1 cellular context compared by ENCODE assay signal in genomic region chr3:48187579-48188265, GRCh38.
TF ChIP-seq lines count a peak whose summit lies in the region.

No MANE protein-coding gene starts in this region.

TF ChIP-seq in GM12878, 131 proteins besides CTCF, POLR2A, EP300 and RAD21 (continued from another document):
- TF ChIP-seq, protein P1, sequence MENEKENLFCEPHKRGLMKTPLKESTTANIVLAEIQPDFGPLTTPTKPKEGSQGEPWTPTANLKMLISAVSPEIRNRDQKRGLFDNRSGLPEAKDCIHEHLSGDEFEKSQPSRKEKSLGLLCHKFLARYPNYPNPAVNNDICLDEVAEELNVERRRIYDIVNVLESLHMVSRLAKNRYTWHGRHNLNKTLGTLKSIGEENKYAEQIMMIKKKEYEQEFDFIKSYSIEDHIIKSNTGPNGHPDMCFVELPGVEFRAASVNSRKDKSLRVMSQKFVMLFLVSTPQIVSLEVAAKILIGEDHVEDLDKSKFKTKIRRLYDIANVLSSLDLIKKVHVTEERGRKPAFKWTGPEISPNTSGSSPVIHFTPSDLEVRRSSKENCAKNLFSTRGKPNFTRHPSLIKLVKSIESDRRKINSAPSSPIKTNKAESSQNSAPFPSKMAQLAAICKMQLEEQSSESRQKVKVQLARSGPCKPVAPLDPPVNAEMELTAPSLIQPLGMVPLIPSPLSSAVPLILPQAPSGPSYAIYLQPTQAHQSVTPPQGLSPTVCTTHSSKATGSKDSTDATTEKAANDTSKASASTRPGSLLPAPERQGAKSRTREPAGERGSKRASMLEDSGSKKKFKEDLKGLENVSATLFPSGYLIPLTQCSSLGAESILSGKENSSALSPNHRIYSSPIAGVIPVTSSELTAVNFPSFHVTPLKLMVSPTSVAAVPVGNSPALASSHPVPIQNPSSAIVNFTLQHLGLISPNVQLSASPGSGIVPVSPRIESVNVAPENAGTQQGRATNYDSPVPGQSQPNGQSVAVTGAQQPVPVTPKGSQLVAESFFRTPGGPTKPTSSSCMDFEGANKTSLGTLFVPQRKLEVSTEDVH (IDR thresholded peaks at IDR 0.05; ENCODE audit: low read depth, partially characterized antibody): no peak
- peak; percentile 53; the same call in 1 of the 2 replicates for TF ChIP-seq BACH1 (IDR thresholded peaks at IDR 0.05; ENCODE audit: borderline replicate concordance)
- TF ChIP-seq, protein P2, sequence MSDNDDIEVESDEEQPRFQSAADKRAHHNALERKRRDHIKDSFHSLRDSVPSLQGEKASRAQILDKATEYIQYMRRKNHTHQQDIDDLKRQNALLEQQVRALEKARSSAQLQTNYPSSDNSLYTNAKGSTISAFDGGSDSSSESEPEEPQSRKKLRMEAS (IDR thresholded peaks at IDR 0.05; ENCODE audit: low read depth, low read length): no peak
- TF ChIP-seq NR2C1 (IDR thresholded peaks at IDR 0.05): no peak
- no peak for TF ChIP-seq RB1 (IDR thresholded peaks at IDR 0.05; ENCODE audit: borderline replicate concordance)
- no peak for TF ChIP-seq SUZ12 (IDR thresholded peaks at IDR 0.05; ENCODE audit: unreplicated experiment)
- TF ChIP-seq ZNF274 (IDR thresholded peaks at IDR 0.05; ENCODE audit: insufficient read depth, insufficient read length): no peak
- TF ChIP-seq YY1 (IDR thresholded peaks at IDR 0.05; ENCODE audit: low read depth, low read length): peak; percentile 68; the same call in 1 of the 2 replicates
- TF ChIP-seq GATAD2B (conservative IDR thresholded peaks at IDR 0.05; ENCODE audit: low read depth): no peak
- no peak for TF ChIP-seq NKRF (conservative IDR thresholded peaks at IDR 0.05)
- no peak for TF ChIP-seq HDAC6 (IDR thresholded peaks at IDR 0.05; ENCODE audit: unreplicated experiment)
- TF ChIP-seq PKNOX1 (IDR thresholded peaks at IDR 0.05): no peak
- TF ChIP-seq LARP7 (IDR thresholded peaks at IDR 0.05): peak; percentile 84; the same call in 1 of the 2 replicates
- no peak for TF ChIP-seq ZNF384 (IDR thresholded peaks at IDR 0.05; ENCODE audit: borderline replicate concordance, low read depth, low read length)
- peak in 1 of 2 experiments; percentile 53; a peak in 2 of 4 replicates for TF ChIP-seq BHLHE40 (IDR thresholded peaks at IDR 0.05; ENCODE audit: borderline replicate concordance in 1 of 2, low read depth in 2 of 2, low read length in 1 of 2)
- TF ChIP-seq, protein P3, sequence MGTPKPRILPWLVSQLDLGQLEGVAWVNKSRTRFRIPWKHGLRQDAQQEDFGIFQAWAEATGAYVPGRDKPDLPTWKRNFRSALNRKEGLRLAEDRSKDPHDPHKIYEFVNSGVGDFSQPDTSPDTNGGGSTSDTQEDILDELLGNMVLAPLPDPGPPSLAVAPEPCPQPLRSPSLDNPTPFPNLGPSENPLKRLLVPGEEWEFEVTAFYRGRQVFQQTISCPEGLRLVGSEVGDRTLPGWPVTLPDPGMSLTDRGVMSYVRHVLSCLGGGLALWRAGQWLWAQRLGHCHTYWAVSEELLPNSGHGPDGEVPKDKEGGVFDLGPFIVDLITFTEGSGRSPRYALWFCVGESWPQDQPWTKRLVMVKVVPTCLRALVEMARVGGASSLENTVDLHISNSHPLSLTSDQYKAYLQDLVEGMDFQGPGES (IDR thresholded peaks at IDR 0.05): no peak
- 0 out of 2 replicates have a peak, but pooled peaks have one; percentile 62 for TF ChIP-seq SMARCA5 (IDR thresholded peaks at IDR 0.05)
- peak; percentile 42 for TF ChIP-seq IKZF1 (conservative IDR thresholded peaks at IDR 0.05)
- no peak for TF ChIP-seq RAD51 (IDR thresholded peaks at IDR 0.05)
- no peak for TF ChIP-seq TCF3 (IDR thresholded peaks at IDR 0.05; ENCODE audit: borderline replicate concordance, insufficient read depth, low read depth, low read length)
- no peak for TF ChIP-seq CEBPZ (IDR thresholded peaks at IDR 0.05; ENCODE audit: low read depth, low read length)
- TF ChIP-seq POLR2AphosphoS2 (IDR thresholded peaks at IDR 0.05; ENCODE audit: low read depth, low read length): no peak
- no peak for TF ChIP-seq MYC (IDR thresholded peaks at IDR 0.05; ENCODE audit: insufficient read depth, insufficient read length, insufficient replicate concordance, low read length, severe bottlenecking)
- no peak for TF ChIP-seq ZNF622 (IDR thresholded peaks at IDR 0.05)
- TF ChIP-seq DPF2 (IDR thresholded peaks at IDR 0.05): 0 out of 2 replicates have a peak, but pooled peaks have one; percentile 40
- TF ChIP-seq CREM (IDR thresholded peaks at IDR 0.05; ENCODE audit: low read depth): no peak
- TF ChIP-seq STAT1 (conservative IDR thresholded peaks at IDR 0.05): no peak
TF ChIP-seq in GM12878: peak in this region for 7.
